ENCODE assay signal across 27 cellular contexts in genomic region chr15:47364671-47365141, GRCh38.
A peak's percentile ranks its signal among the peaks of the same experiment; 100 is the strongest.
DNase-seq lines count a peak whose midpoint lies in the region; ATAC-seq and TF ChIP-seq lines count a peak whose summit lies in the region.
"Had no signal": no experiment of that assay in that cellular context is flagged by ENCODE, and none has a peak within 500 bp of the region (broad histone marks: within the 10 kb centered on the region; RNA-seq: fewer than 3 reads in every experiment).

No MANE protein-coding gene starts in this region.

- no peak overlapping the region for H3K9ac ChIP-seq in mesenchymal stem cell (ENCODE audit: low read length)

- H3K4me1 ChIP-seq in mesenchymal stem cell (ENCODE audit: control insufficient read depth, insufficient read depth, low read depth, low read length) (no peaks in the 10 kb centered on the region), thyroid gland (peaks cover 4 to 21% of the 10 kb centered on the region in 2 donors)
- H3K4me1 ChIP-seq: body of pancreas, left ventricle myocardium inferior had no signal

- H3K9me3 ChIP-seq in mesenchymal stem cell (ENCODE audit: control insufficient read depth, low read length) (no peaks in the 10 kb centered on the region), thyroid gland (no peaks in the 10 kb centered on the region)
- H3K9me3 ChIP-seq: body of pancreas, left ventricle myocardium inferior had no signal

- ATAC-seq in SK-N-SH treated with all-trans-retinoic acid at 6 μM for 48 hours: no peak
- ATAC-seq: activated naive CD8-positive, alpha-beta T cell treated with anti-CD3 and anti-CD28 coated beads, Interleukin-2, amount 50 U/mL, for 24 hours; body of pancreas; naive thymus-derived CD8-positive, alpha-beta T cell; PC-3; Right ventricle myocardium inferior; sciatic nerve; stimulated activated memory B cell treated with anti-CD40 and anti-IgM and Interleukin-4, amounts not matched to agents 10 μg/mL and 1 μg/mL and 100 μg/mL, for 72 hours had no signal

- H3K18ac ChIP-seq in mesenchymal stem cell (ENCODE audit: low read depth in 1 of 2, low read length in 2 of 2): no peak overlapping the region

- H3K27me3 ChIP-seq in mesenchymal stem cell (ENCODE audit: control insufficient read depth in 1 of 2, insufficient read depth in 1 of 2, low read length in 2 of 2) (no peaks in the 10 kb centered on the region), thyroid gland (no peaks in the 10 kb centered on the region)
- H3K27me3 ChIP-seq: body of pancreas, dorsolateral prefrontal cortex had no signal

- no peak overlapping the region for H3K23ac ChIP-seq in mesenchymal stem cell (ENCODE audit: low read length in 2 of 2)

- H2AFZ ChIP-seq in mesenchymal stem cell (ENCODE audit: low read depth, low read length): no peak overlapping the region

- H4K91ac ChIP-seq in mesenchymal stem cell (ENCODE audit: low read length): no peak overlapping the region

- H2AK5ac ChIP-seq in mesenchymal stem cell (ENCODE audit: low read length, severe bottlenecking): no peak overlapping the region

- no peak for TF ChIP-seq POLR2A in thyroid gland (IDR thresholded peaks at IDR 0.05)

- no peak overlapping the region for H3K14ac ChIP-seq in mesenchymal stem cell (ENCODE audit: low read length in 2 of 2)

- DNase-seq in Jurkat, Clone E6-1 (ENCODE audit: low read depth, low spot score): peak; percentile 98
- DNase-seq in mesenchymal stem cell: peak; percentile 11
- peak; percentile 21 to 28 for DNase-seq in thyroid gland
- no peak for DNase-seq in activated T-cell treated with anti-CD3 and anti-CD28 coated beads for 4 hours
- no peak for DNase-seq in NCI-H2029 (lab: John Stamatoyannopoulos, UW)
- no peak for DNase-seq in NCI-H526 treated with DMSO at 0.1 percent for 48 hours (lab: John Stamatoyannopoulos, UW)
- DNase-seq: activated CD4-positive, alpha-beta T cell treated with anti-CD3 and anti-CD28 coated beads, Interleukin-2, amount 10 ng/mL, durations not matched to agents 7 days and 5 days; activated naive CD8-positive, alpha-beta T cell treated with anti-CD3 and anti-CD28 coated beads, Interleukin-2, amount 50 U/mL, for 24 hours; activated T-cell treated with anti-CD3 and anti-CD28 coated beads, Interleukin-2, amount 50 U/mL, for 48 hours; body of pancreas; CD4-positive, CD25-positive, alpha-beta regulatory T cell; cerebellar nuclear complex; dorsolateral prefrontal cortex; GOT3; left ventricle myocardium inferior; midbrain; naive thymus-derived CD8-positive, alpha-beta T cell; NCI-H1105 treated with DMSO at 0.1 percent for 48 hours; NCI-H2081; PC-3; stimulated activated CD4-positive, alpha-beta T cell treated with anti-CD3 and anti-CD28 coated beads, Interleukin-12 subunit alpha, Interleukin-12 subunit beta, amount 100 ng/mL, for 4 hours; stimulated activated CD4-positive, alpha-beta T cell treated with anti-CD3 and anti-CD28 coated beads, Interleukin-4, amount 100 ng/mL, for 24 hours; T1000 had no signal

- 21% methylated on average over 4 of the region's 4 CpGs for WGBS in mesenchymal stem cell
- WGBS in thyroid gland, 2 donors: 38% methylated on average over 4 of the region's 4 CpGs

- no peaks in the 10 kb centered on the region for H3K36me3 ChIP-seq in mesenchymal stem cell (ENCODE audit: control insufficient read depth in 1 of 2, insufficient read depth in 2 of 2, low read depth in 1 of 2, low read length in 2 of 2)
- no peaks in the 10 kb centered on the region for H3K36me3 ChIP-seq in thyroid gland
- H3K36me3 ChIP-seq: left ventricle myocardium inferior had no signal

- H3K4me3 ChIP-seq in Jurkat, Clone E6-1 (ENCODE audit: low read length): no peak overlapping the region
- no peak overlapping the region for H3K4me3 ChIP-seq in mesenchymal stem cell (ENCODE audit: insufficient read depth in 1 of 2, low read depth in 1 of 2, low read length in 2 of 2)
- no peak overlapping the region for H3K4me3 ChIP-seq in thyroid gland (replicated peaks in 1 of 3)
- H3K4me3 ChIP-seq: body of pancreas, dorsolateral prefrontal cortex, left ventricle myocardium inferior had no signal

- TF ChIP-seq CTCF in thyroid gland (IDR thresholded peaks at IDR 0.05): no peak

- H2BK15ac ChIP-seq in mesenchymal stem cell (ENCODE audit: low read depth, poor library complexity, severe bottlenecking): no peak overlapping the region

- H4K8ac ChIP-seq in mesenchymal stem cell (ENCODE audit: low read length): no peak overlapping the region

- intact Hi-C loops in thyroid gland (cut with DNase I): no loop called here

- H2BK120ac ChIP-seq in mesenchymal stem cell (ENCODE audit: low read depth, low read length): no peak overlapping the region

- no peak overlapping the region for H3K4me2 ChIP-seq in mesenchymal stem cell (ENCODE audit: low read length, poor library complexity, severe bottlenecking)

- H3K79me1 ChIP-seq in mesenchymal stem cell (replicated peaks; ENCODE audit: low read length, poor library complexity, severe bottlenecking): no peaks in the 10 kb centered on the region

- no peak overlapping the region for H3K4ac ChIP-seq in mesenchymal stem cell (ENCODE audit: low read depth in 1 of 2, low read length in 2 of 2)

- H3K27ac ChIP-seq in mesenchymal stem cell (ENCODE audit: low read length, poor library complexity, severe bottlenecking) (no peak overlapping the region), thyroid gland (no peak overlapping the region)
- H3K27ac ChIP-seq: body of pancreas, dorsolateral prefrontal cortex, left ventricle myocardium inferior had no signal

- peak overlapping the region in 1 of 2 experiments; percentile 59 for H2BK12ac ChIP-seq in mesenchymal stem cell (ENCODE audit: low read length in 2 of 2)

- no peak overlapping the region for H2BK5ac ChIP-seq in mesenchymal stem cell (ENCODE audit: low read depth, low read length, poor library complexity, severe bottlenecking)

TF ChIP-seq in SK-N-SH treated with all-trans-retinoic acid at 6 μM for 48 hours, 23 proteins besides CTCF, POLR2A, EP300 and RAD21:
- TF ChIP-seq RARB (CRISPR knock-in tag; IDR thresholded peaks at IDR 0.05) (no peak), ESRRG (CRISPR knock-in tag; IDR thresholded peaks at IDR 0.05) (no peak), ZNF8 (CRISPR knock-in tag; IDR thresholded peaks at IDR 0.05) (peak; percentile 62), PATZ1 (CRISPR knock-in tag; IDR thresholded peaks at IDR 0.05; ENCODE audit: borderline replicate concordance) (no peak), ZNF70 (CRISPR knock-in tag; IDR thresholded peaks at IDR 0.05) (0 out of 2 replicates have a peak, but pooled peaks have one; percentile 38), ZFP30 (CRISPR knock-in tag; IDR thresholded peaks at IDR 0.05) (no peak), TCF4 (CRISPR knock-in tag; IDR thresholded peaks at IDR 0.05; ENCODE audit: borderline replicate concordance) (peak; percentile 90; the same call in 1 of the 2 replicates), SNAI2 (CRISPR knock-in tag; IDR thresholded peaks at IDR 0.05) (no peak), POU6F1 (CRISPR knock-in tag; IDR thresholded peaks at IDR 0.05; ENCODE audit: borderline replicate concordance, low read depth) (no peak)
- TF ChIP-seq, protein P1, sequence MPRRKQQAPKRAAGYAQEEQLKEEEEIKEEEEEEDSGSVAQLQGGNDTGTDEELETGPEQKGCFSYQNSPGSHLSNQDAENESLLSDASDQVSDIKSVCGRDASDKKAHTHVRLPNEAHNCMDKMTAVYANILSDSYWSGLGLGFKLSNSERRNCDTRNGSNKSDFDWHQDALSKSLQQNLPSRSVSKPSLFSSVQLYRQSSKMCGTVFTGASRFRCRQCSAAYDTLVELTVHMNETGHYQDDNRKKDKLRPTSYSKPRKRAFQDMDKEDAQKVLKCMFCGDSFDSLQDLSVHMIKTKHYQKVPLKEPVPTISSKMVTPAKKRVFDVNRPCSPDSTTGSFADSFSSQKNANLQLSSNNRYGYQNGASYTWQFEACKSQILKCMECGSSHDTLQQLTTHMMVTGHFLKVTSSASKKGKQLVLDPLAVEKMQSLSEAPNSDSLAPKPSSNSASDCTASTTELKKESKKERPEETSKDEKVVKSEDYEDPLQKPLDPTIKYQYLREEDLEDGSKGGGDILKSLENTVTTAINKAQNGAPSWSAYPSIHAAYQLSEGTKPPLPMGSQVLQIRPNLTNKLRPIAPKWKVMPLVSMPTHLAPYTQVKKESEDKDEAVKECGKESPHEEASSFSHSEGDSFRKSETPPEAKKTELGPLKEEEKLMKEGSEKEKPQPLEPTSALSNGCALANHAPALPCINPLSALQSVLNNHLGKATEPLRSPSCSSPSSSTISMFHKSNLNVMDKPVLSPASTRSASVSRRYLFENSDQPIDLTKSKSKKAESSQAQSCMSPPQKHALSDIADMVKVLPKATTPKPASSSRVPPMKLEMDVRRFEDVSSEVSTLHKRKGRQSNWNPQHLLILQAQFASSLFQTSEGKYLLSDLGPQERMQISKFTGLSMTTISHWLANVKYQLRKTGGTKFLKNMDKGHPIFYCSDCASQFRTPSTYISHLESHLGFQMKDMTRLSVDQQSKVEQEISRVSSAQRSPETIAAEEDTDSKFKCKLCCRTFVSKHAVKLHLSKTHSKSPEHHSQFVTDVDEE (CRISPR knock-in tag; IDR thresholded peaks at IDR 0.05): peak; percentile 81

Comparison
In these comparisons a context has a peak if more than half of its experiments do, and no peak if none do; other contexts are left out.
1. DNase-seq: peak in Jurkat, Clone E6-1 (single experiment), mesenchymal stem cell (single experiment) and thyroid gland (2 of 2); none in activated T-cell treated with anti-CD3 and anti-CD28 coated beads for 4 hours (single experiment), NCI-H2029 (single experiment) and NCI-H526 treated with DMSO at 0.1 percent for 48 hours (single experiment).